8 cellular contexts compared by ENCODE assay signal in genomic region chr15:77875066-77875721, GRCh38.
A peak's percentile ranks its signal among the peaks of the same experiment; 100 is the strongest.
DNase-seq lines count a peak whose midpoint lies in the region; ATAC-seq, FAIRE-seq and TF ChIP-seq lines count a peak whose summit lies in the region.
"Not testable (repeated sequence)": the region's sequence is repeated elsewhere in the genome, so short reads cannot be mapped to it uniquely, and the experiment has no call there.

No MANE protein-coding gene starts in this region.

- ATAC-seq in activated T-cell treated with anti-CD3 and anti-CD28 coated beads, Interleukin-2, amount 50 U/mL, for 72 hours (replicated peaks in 1 of 2) = peak; percentile 54 to 68
- peak; percentile 26 for ATAC-seq in esophagus mucosa
- peak; percentile 60 for ATAC-seq in left lung

- peak; percentile 41 to 57 for TF ChIP-seq CTCF in left lung (IDR thresholded peaks at IDR 0.05)

- H3K4me3 ChIP-seq in left lung = not testable (repeated sequence)

- H3K27ac Mint-ChIP-seq in activated T-cell treated with anti-CD3 and anti-CD28 coated beads, Interleukin-2, amount 50 U/mL, for 72 hours = not testable (repeated sequence)

- not testable (repeated sequence) for H3K9me3 Mint-ChIP-seq in activated T-cell treated with anti-CD3 and anti-CD28 coated beads, Interleukin-2, amount 50 U/mL, for 72 hours

- not testable (repeated sequence) for H3K4me3 Mint-ChIP-seq in activated T-cell treated with anti-CD3 and anti-CD28 coated beads, Interleukin-2, amount 50 U/mL, for 72 hours

- not testable (repeated sequence) for H3K9me3 ChIP-seq in left lung

- FAIRE-seq in GM12891 (lab: Jason Lieb, UNC) = peak; percentile 90

- H3K4me1 ChIP-seq in left lung = not testable (repeated sequence)

- intact Hi-C loops in left lung (cut with DNase I) = not testable (repeated sequence)

- DNase-seq in AG08396 (ENCODE audit: low spot score) (peak; percentile 61), GM12891 (ENCODE audit: insufficient read length, low spot score) (peak; percentile 61), NCI-H1436 (lab: John Stamatoyannopoulos, UW) (peak; percentile 60), SIG-M5 treated with dmso at 0.1 percent for 504 hours (lab: John Stamatoyannopoulos, UW; ENCODE audit: unreplicated experiment) (peak; percentile 57), left lung (peak in 1 of 2 donors; percentile 66)
- DNase-seq in activated T-cell treated with anti-CD3 and anti-CD28 coated beads, Interleukin-2, amount 50 U/mL, for 72 hours = peak; percentile 46 to 53
- peak; percentile 4 to 32 for DNase-seq in stimulated activated CD4-positive, alpha-beta T cell treated with anti-CD3 and anti-CD28 coated beads, Interleukin-12 subunit alpha, Interleukin-12 subunit beta, amount 100 ng/mL, for 24 hours (ENCODE audit: low read depth in 2 of 2)

- TF ChIP-seq POLR2A in GM12891 (IDR thresholded peaks at IDR 0.05; ENCODE audit: low read depth, low read length) = not testable (repeated sequence)

- H3K36me3 Mint-ChIP-seq in activated T-cell treated with anti-CD3 and anti-CD28 coated beads, Interleukin-2, amount 50 U/mL, for 72 hours (ENCODE audit: insufficient read depth in 2 of 2) = not testable (repeated sequence)

- H3K27me3 Mint-ChIP-seq in activated T-cell treated with anti-CD3 and anti-CD28 coated beads, Interleukin-2, amount 50 U/mL, for 72 hours (ENCODE audit: low read depth) = not testable (repeated sequence)

- H3K27me3 ChIP-seq in left lung = not testable (repeated sequence)

- not testable (repeated sequence) for H3K36me3 ChIP-seq in left lung

- not testable (repeated sequence) for H3K4me1 Mint-ChIP-seq in activated T-cell treated with anti-CD3 and anti-CD28 coated beads, Interleukin-2, amount 50 U/mL, for 72 hours (ENCODE audit: low read depth)

- not testable (repeated sequence) for H3K27ac ChIP-seq in left lung
